In the genomic region with DNA sequence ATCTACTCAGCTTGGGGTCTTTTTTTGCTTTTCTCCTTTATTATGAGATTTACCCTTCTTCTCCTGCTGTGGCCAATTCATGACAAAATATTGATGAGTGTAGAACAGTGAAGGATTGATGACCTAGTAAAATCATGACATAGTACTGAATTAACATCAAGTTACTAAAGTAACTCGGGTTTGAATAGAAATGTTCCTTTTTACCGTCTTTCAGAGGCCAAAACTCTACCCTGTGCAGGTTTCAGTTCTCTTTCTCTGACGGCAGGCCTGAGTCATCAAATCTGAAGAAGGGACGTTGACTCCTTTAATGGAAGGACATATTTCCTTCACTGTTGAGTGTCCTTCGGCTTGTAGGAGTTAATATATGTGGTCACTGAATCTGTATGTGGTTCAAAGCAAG, we compare ENCODE assay signal across 12 cellular contexts.
DNase-seq lines count a peak whose midpoint lies in the region; ATAC-seq, FAIRE-seq and TF ChIP-seq lines count a peak whose summit lies in the region.
"Had no signal": no experiment of that assay in that cellular context is flagged by ENCODE, and none has a peak within 500 bp of the region (broad histone marks: within the 10 kb centered on the region; RNA-seq: fewer than 3 reads in every experiment).

No MANE protein-coding gene starts in this region.

- no peak for TF ChIP-seq POLR2A in K562 (conservative IDR thresholded peaks at IDR 0.05)
- TF ChIP-seq POLR2A in Peyer's patch (IDR thresholded peaks at IDR 0.05) = no peak

- H3K9ac ChIP-seq in K562 (ENCODE audit: insufficient read depth in 1 of 2, low read depth in 2 of 2, low read length in 2 of 2) = no peak overlapping the region

- H3K79me2 ChIP-seq in K562 (ENCODE audit: control insufficient read depth, insufficient read depth, low read length) = peaks cover 48% of the 10 kb centered on the region

- ATAC-seq in GM19463 (IDR thresholded peaks at IDR 0.05; ENCODE audit: unreplicated experiment) (peak; percentile 97), HG03139 (IDR thresholded peaks at IDR 0.05; ENCODE audit: unreplicated experiment) (peak; percentile 87), K562 (no peak)

- H2AFZ ChIP-seq in K562 (ENCODE audit: low read depth, low read length) = no peak overlapping the region

- intact Hi-C loops in K562 (cut with micrococcal nuclease) = no loop called here

- TF ChIP-seq EP300 in K562 (IDR thresholded peaks at IDR 0.05; ENCODE audit: low read length) = no peak

- POLR2A ChIA-PET in K562 (lab: Yijun Ruan, JAX) = interaction anchor here (0.8 to 2.0 kb wide), 3 partner anchors 8 to 11 kb away, joined by 3 to 6 read pairs (median 3); no protein-coding TSS in a partner anchor

- H3K36me3 ChIP-seq in K562 (ENCODE audit: control insufficient read depth, insufficient read depth, low read length) = peaks cover 93% of the 10 kb centered on the region
- peaks cover 0 to 75% (median 0%) of the 10 kb centered on the region in 3 donors for H3K36me3 ChIP-seq in Peyer's patch
- peaks cover 86% of the 10 kb centered on the region for H3K36me3 ChIP-seq in MG63

- H3K9me3 ChIP-seq in K562 (replicated peaks; ENCODE audit: control insufficient read depth, insufficient read depth, low read depth, low read length) = no peaks in the 10 kb centered on the region
- H3K9me3 ChIP-seq in Peyer's patch = no peaks in the 10 kb centered on the region
- no peaks in the 10 kb centered on the region for H3K9me3 ChIP-seq in MG63

- no peak for FAIRE-seq in K562 (lab: Jason Lieb, UNC)
- FAIRE-seq: endometrium had no signal

- H3K27ac ChIP-seq in K562 (ENCODE audit: extremely low read depth, low read depth, low read length) = no peak overlapping the region
- peak overlapping the region in 1 of 4 donors; percentile 12 for H3K27ac ChIP-seq in Peyer's patch

- H3K27me3 ChIP-seq in K562 (ENCODE audit: control insufficient read depth in 2 of 2, insufficient read depth in 2 of 2, low read length in 2 of 2) = no peaks in the 10 kb centered on the region
- H3K27me3 ChIP-seq in Peyer's patch = no peaks in the 10 kb centered on the region
- H3K27me3 ChIP-seq in MG63 = no peaks in the 10 kb centered on the region

- H3K4me1 ChIP-seq in K562 (replicated peaks in 1 of 2; ENCODE audit: control insufficient read depth in 2 of 2, insufficient read depth in 2 of 2, low read length in 2 of 2) (no peaks in the 10 kb centered on the region), Peyer's patch (no peaks in the 10 kb centered on the region)

- no peaks in the 10 kb centered on the region for H3K9me1 ChIP-seq in K562 (ENCODE audit: control insufficient read depth, insufficient read depth, low read length)

- DNase-seq in GM10266 (ENCODE audit: extremely low spot score) (peak; percentile 57), K562 (ENCODE audit: extremely low read depth in 1 of 4, low spot score in 3 of 4) (no peak), Peyer's patch (no peak), ecto neural progenitor cell (ENCODE audit: low spot score) (no peak), epidermal melanocyte (ENCODE audit: insufficient read length, low spot score) (no peak), MG63 (no peak)
- DNase-seq: activated CD4-positive, alpha-beta T cell treated with anti-CD3 and anti-CD28 coated beads for 4 hours; DND-41; stimulated activated naive CD4-positive, alpha-beta T cell had no signal

- no peak for TF ChIP-seq RAD21 in K562 (CRISPR knock-in tag; conservative IDR thresholded peaks at IDR 0.05 in 1 of 2, IDR thresholded peaks at IDR 0.05 in 1 of 2)

- H3K4me3 ChIP-seq in K562 = no peak overlapping the region
- no peak overlapping the region for H3K4me3 ChIP-seq in Peyer's patch
- no peak overlapping the region for H3K4me3 ChIP-seq in MG63

- CTCF ChIA-PET in K562 (lab: Yijun Ruan, JAX; ENCODE audit: low intra/inter-chr PET ratio) = no interaction called here

- in situ Hi-C loops in K562 (cut with MboI) = no loop called here

- no TSS peak for BruUV-seq in K562 (replicated peaks; lab: Mats Ljungman, UMichigan)

- WGBS in K562 (ENCODE audit: insufficient coverage, low coverage, missing lambda C conversion rate) = 62% methylated on average over 5 of the region's 5 CpGs

- no peaks in the 10 kb centered on the region for H4K20me1 ChIP-seq in K562 (replicated peaks; ENCODE audit: control insufficient read depth, insufficient read depth, low read length)

- H3K4me2 ChIP-seq in K562 (ENCODE audit: insufficient read depth, low read length) = no peak overlapping the region

- TF ChIP-seq CTCF in GM10266 (IDR thresholded peaks at IDR 0.05; ENCODE audit: control insufficient read depth, insufficient read depth, low read depth, missing control alignments) = no peak
- no peak for TF ChIP-seq CTCF in K562 (IDR thresholded peaks at IDR 0.05 in 2 of 3, conservative IDR thresholded peaks at IDR 0.05 in 1 of 3; ENCODE audit: insufficient read depth in 2 of 3, low read depth in 1 of 3, low read length in 3 of 3)
- TF ChIP-seq CTCF in Peyer's patch (IDR thresholded peaks at IDR 0.05) = no peak

TF ChIP-seq in K562, 482 proteins besides CTCF, POLR2A, EP300 and RAD21:
- no peak for TF ChIP-seq POLR2H (tag; IDR thresholded peaks at IDR 0.05; ENCODE audit: low read depth)
- no peak for TF ChIP-seq NCOA1 (IDR thresholded peaks at IDR 0.05; ENCODE audit: low read depth)
- TF ChIP-seq, protein P1, sequence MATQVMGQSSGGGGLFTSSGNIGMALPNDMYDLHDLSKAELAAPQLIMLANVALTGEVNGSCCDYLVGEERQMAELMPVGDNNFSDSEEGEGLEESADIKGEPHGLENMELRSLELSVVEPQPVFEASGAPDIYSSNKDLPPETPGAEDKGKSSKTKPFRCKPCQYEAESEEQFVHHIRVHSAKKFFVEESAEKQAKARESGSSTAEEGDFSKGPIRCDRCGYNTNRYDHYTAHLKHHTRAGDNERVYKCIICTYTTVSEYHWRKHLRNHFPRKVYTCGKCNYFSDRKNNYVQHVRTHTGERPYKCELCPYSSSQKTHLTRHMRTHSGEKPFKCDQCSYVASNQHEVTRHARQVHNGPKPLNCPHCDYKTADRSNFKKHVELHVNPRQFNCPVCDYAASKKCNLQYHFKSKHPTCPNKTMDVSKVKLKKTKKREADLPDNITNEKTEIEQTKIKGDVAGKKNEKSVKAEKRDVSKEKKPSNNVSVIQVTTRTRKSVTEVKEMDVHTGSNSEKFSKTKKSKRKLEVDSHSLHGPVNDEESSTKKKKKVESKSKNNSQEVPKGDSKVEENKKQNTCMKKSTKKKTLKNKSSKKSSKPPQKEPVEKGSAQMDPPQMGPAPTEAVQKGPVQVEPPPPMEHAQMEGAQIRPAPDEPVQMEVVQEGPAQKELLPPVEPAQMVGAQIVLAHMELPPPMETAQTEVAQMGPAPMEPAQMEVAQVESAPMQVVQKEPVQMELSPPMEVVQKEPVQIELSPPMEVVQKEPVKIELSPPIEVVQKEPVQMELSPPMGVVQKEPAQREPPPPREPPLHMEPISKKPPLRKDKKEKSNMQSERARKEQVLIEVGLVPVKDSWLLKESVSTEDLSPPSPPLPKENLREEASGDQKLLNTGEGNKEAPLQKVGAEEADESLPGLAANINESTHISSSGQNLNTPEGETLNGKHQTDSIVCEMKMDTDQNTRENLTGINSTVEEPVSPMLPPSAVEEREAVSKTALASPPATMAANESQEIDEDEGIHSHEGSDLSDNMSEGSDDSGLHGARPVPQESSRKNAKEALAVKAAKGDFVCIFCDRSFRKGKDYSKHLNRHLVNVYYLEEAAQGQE (CRISPR knock-in tag; IDR thresholded peaks at IDR 0.05; ENCODE audit: low read depth) = no peak
- TF ChIP-seq DIDO1 (tag; IDR thresholded peaks at IDR 0.05; ENCODE audit: low read depth) = no peak
- 0 out of 2 replicates have a peak, but pooled peaks have one; percentile 10 for TF ChIP-seq POLR2G (IDR thresholded peaks at IDR 0.05; ENCODE audit: low read depth, low read length)
- TF ChIP-seq C11orf30 (IDR thresholded peaks at IDR 0.05; ENCODE audit: low read depth) = peak; percentile 47; the same call in 1 of the 2 replicates
- TF ChIP-seq ZNF316 (IDR thresholded peaks at IDR 0.05) = peak; percentile 60
- TF ChIP-seq, protein P2, sequence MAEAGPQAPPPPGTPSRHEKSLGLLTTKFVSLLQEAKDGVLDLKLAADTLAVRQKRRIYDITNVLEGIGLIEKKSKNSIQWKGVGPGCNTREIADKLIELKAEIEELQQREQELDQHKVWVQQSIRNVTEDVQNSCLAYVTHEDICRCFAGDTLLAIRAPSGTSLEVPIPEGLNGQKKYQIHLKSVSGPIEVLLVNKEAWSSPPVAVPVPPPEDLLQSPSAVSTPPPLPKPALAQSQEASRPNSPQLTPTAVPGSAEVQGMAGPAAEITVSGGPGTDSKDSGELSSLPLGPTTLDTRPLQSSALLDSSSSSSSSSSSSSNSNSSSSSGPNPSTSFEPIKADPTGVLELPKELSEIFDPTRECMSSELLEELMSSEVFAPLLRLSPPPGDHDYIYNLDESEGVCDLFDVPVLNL (CRISPR knock-in tag; IDR thresholded peaks at IDR 0.05; ENCODE audit: low read depth) = no peak
